ENCODE assay signal across 15 cellular contexts in genomic region chr3:61965770-61966131, GRCh38.
DNase-seq lines count a peak whose midpoint lies in the region; ATAC-seq and TF ChIP-seq lines count a peak whose summit lies in the region.
"Had no signal": no experiment of that assay in that cellular context is flagged by ENCODE, and none has a peak within 500 bp of the region (broad histone marks: within the 10 kb centered on the region; RNA-seq: fewer than 3 reads in every experiment).

No MANE protein-coding gene starts in this region.

- ATAC-seq in GM23338 (no peak), RWPE2 (ENCODE audit: low read depth) (no peak), foreskin keratinocyte (peak; percentile 20), lung (ENCODE audit: insufficient read depth, low FRiP score) (peak; percentile 50), GM18517 (IDR thresholded peaks at IDR 0.05; ENCODE audit: unreplicated experiment) (no peak)
- ATAC-seq: A549 had no signal

- no peaks in the 10 kb centered on the region for H3K36me3 Mint-ChIP-seq in GM23338 (ENCODE audit: low read depth)
- H3K36me3 Mint-ChIP-seq: CD4-positive, alpha-beta memory T cell had no signal

- H3K27ac ChIP-seq in GM23338 (ENCODE audit: low read depth) (peak overlapping the region; percentile 22; the same call in 1 of the 2 replicates), RWPE2 (ENCODE audit: poor library complexity, severe bottlenecking) (peak overlapping the region; percentile 45), foreskin keratinocyte (peak overlapping the region; percentile 93), lung (ENCODE audit: low read depth in 1 of 2, low read length in 1 of 2) (no peak overlapping the region)
- H3K27ac ChIP-seq: A549, C4-2B, GM23248 had no signal

- H3K4me1 Mint-ChIP-seq in GM23338: peaks cover 34% of the 10 kb centered on the region
- H3K4me1 Mint-ChIP-seq: CD4-positive, alpha-beta memory T cell had no signal

- H3K4me3 Mint-ChIP-seq in GM23338: no peak overlapping the region
- H3K4me3 Mint-ChIP-seq: CD4-positive, alpha-beta memory T cell had no signal

- H2AFZ ChIP-seq in GM23338: no peak overlapping the region
- H2AFZ ChIP-seq: GM23248 had no signal

- H3K27me3 ChIP-seq in GM23338 (ENCODE audit: insufficient read depth) (no peaks in the 10 kb centered on the region), RWPE2 (ENCODE audit: insufficient read depth, poor library complexity, severe bottlenecking) (no peaks in the 10 kb centered on the region), foreskin keratinocyte (no peaks in the 10 kb centered on the region), lung (ENCODE audit: control insufficient read depth, insufficient read depth) (no peaks in the 10 kb centered on the region)
- H3K27me3 ChIP-seq: BE2C had no signal

- H3K4me1 ChIP-seq in GM23338 (ENCODE audit: insufficient read depth) (peaks cover 20% of the 10 kb centered on the region), RWPE2 (ENCODE audit: insufficient read depth, poor library complexity, severe bottlenecking) (peaks cover 14% of the 10 kb centered on the region), foreskin keratinocyte (peaks cover 33% of the 10 kb centered on the region), lung (ENCODE audit: control insufficient read depth in 2 of 2, insufficient read depth in 2 of 2, low read length in 2 of 2) (peaks cover 0 to 30% of the 10 kb centered on the region in 2 donors)
- H3K4me1 ChIP-seq: BE2C had no signal

- no peaks in the 10 kb centered on the region for H3K9me3 Mint-ChIP-seq in GM23338

- H3K4me2 ChIP-seq in GM23338: peak overlapping the region; percentile 26; the same call in 1 of the 2 replicates
- H3K4me2 ChIP-seq: A549 had no signal

- H3K27me3 Mint-ChIP-seq in GM23338 (ENCODE audit: insufficient read depth, low read depth, poor library complexity): peaks cover 5% of the 10 kb centered on the region
- H3K27me3 Mint-ChIP-seq: CD4-positive, alpha-beta memory T cell had no signal

- no peak overlapping the region; the same call in 1 of the 2 replicates for H3K27ac Mint-ChIP-seq in GM23338
- H3K27ac Mint-ChIP-seq: CD4-positive, alpha-beta memory T cell had no signal

- H3K36me3 ChIP-seq in GM23338 (ENCODE audit: insufficient read depth) (no peaks in the 10 kb centered on the region), RWPE2 (ENCODE audit: low read depth) (no peaks in the 10 kb centered on the region), lung (ENCODE audit: control insufficient read depth in 2 of 2, insufficient read depth in 2 of 2, low read length in 2 of 2) (no peaks in the 10 kb centered on the region)
- H3K36me3 ChIP-seq: BE2C had no signal

- no peaks in the 10 kb centered on the region for H3K9me3 ChIP-seq in RWPE2 (ENCODE audit: severe bottlenecking)
- no peaks in the 10 kb centered on the region for H3K9me3 ChIP-seq in lung (ENCODE audit: control insufficient read depth in 2 of 2, insufficient read depth in 1 of 2, low read length in 1 of 2)
- H3K9me3 ChIP-seq: A549, BE2C had no signal

- H4K20me1 ChIP-seq in GM23338 (replicated peaks; ENCODE audit: insufficient read depth): peaks cover 7% of the 10 kb centered on the region

- H3K9me2 ChIP-seq in GM23338 (ENCODE audit: insufficient read depth): no peaks in the 10 kb centered on the region

- no peak for TF ChIP-seq CTCF in GM23338 (conservative IDR thresholded peaks at IDR 0.05; ENCODE audit: low read depth in 2 of 2)
- no peak for TF ChIP-seq CTCF in RWPE2 (IDR thresholded peaks at IDR 0.05; ENCODE audit: poor library complexity, severe bottlenecking)
- no peak for TF ChIP-seq CTCF in foreskin keratinocyte (conservative IDR thresholded peaks at IDR 0.05)
- no peak for TF ChIP-seq CTCF in lung (IDR thresholded peaks at IDR 0.05; ENCODE audit: control extremely low read depth, extremely low read depth)

- H3K79me2 ChIP-seq in GM23338 (replicated peaks; ENCODE audit: insufficient read depth): peaks cover 82% of the 10 kb centered on the region

- H3K4me3 ChIP-seq in GM23338: no peak overlapping the region
- H3K4me3 ChIP-seq in RWPE2 (ENCODE audit: severe bottlenecking): no peak overlapping the region
- no peak overlapping the region for H3K4me3 ChIP-seq in lung
- H3K4me3 ChIP-seq: A549, GM23248 had no signal

- no peaks in the 10 kb centered on the region for H3F3A ChIP-seq in GM23338 (replicated peaks; ENCODE audit: low read depth)

- no peak for DNase-seq in GM23338 (ENCODE audit: low spot score)
- no peak for DNase-seq in RWPE2 (ENCODE audit: low spot score)
- DNase-seq in foreskin keratinocyte: no peak
- no peak for DNase-seq in lung (ENCODE audit: low spot score)
- DNase-seq in GM03348 (ENCODE audit: low spot score): no peak
- DNase-seq in NCI-H524 (lab: John Stamatoyannopoulos, UW): no peak
- DNase-seq: BE2C; CD4-positive, alpha-beta memory T cell; DMS53; GF-D8; GM23248; H7 had no signal

- WGBS in lung, 2 donors: 89 to 94% methylated on average over 2 of the region's 2 CpGs

TF ChIP-seq in GM23338, 12 proteins besides CTCF, POLR2A, EP300 and RAD21 (continues in another document):
- no peak for TF ChIP-seq JUNB (IDR thresholded peaks at IDR 0.05; ENCODE audit: unreplicated experiment)
- no peak for TF ChIP-seq ETS1 (IDR thresholded peaks at IDR 0.05)
- TF ChIP-seq POLR2AphosphoS5 (IDR thresholded peaks at IDR 0.05; ENCODE audit: low read depth): no peak
- TF ChIP-seq, protein P1, sequence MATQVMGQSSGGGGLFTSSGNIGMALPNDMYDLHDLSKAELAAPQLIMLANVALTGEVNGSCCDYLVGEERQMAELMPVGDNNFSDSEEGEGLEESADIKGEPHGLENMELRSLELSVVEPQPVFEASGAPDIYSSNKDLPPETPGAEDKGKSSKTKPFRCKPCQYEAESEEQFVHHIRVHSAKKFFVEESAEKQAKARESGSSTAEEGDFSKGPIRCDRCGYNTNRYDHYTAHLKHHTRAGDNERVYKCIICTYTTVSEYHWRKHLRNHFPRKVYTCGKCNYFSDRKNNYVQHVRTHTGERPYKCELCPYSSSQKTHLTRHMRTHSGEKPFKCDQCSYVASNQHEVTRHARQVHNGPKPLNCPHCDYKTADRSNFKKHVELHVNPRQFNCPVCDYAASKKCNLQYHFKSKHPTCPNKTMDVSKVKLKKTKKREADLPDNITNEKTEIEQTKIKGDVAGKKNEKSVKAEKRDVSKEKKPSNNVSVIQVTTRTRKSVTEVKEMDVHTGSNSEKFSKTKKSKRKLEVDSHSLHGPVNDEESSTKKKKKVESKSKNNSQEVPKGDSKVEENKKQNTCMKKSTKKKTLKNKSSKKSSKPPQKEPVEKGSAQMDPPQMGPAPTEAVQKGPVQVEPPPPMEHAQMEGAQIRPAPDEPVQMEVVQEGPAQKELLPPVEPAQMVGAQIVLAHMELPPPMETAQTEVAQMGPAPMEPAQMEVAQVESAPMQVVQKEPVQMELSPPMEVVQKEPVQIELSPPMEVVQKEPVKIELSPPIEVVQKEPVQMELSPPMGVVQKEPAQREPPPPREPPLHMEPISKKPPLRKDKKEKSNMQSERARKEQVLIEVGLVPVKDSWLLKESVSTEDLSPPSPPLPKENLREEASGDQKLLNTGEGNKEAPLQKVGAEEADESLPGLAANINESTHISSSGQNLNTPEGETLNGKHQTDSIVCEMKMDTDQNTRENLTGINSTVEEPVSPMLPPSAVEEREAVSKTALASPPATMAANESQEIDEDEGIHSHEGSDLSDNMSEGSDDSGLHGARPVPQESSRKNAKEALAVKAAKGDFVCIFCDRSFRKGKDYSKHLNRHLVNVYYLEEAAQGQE (IDR thresholded peaks at IDR 0.05; ENCODE audit: unreplicated experiment): no peak
- TF ChIP-seq EZH2 (IDR thresholded peaks at IDR 0.05; ENCODE audit: low read depth, unreplicated experiment): no peak
- no peak for TF ChIP-seq NANOG (IDR thresholded peaks at IDR 0.05; ENCODE audit: borderline replicate concordance)
- no peak for TF ChIP-seq ZNF114 (CRISPR knock-in tag; IDR thresholded peaks at IDR 0.05)
- TF ChIP-seq CREB1 (CRISPR knock-in tag; IDR thresholded peaks at IDR 0.05; ENCODE audit: low read depth): no peak

Comparison
In these comparisons a context has a peak if more than half of its experiments do, and no peak if none do; other contexts are left out.
1. ATAC-seq: peak in foreskin keratinocyte (single experiment) and lung (single experiment); none in GM23338 (single experiment), RWPE2 (single experiment) and GM18517 (single experiment).
2. H3K27ac ChIP-seq: peak in GM23338 (single experiment), RWPE2 (single experiment) and foreskin keratinocyte (single experiment); none in lung (0 of 2).